Comparison of ENCODE assay signal across 7 cellular contexts in genomic region chr17:7833011-7833794, GRCh38. TPM values are rescaled to one million over a fixed set of nuclear protein-coding genes. Genes with fewer than 3 reads are reported as not detected.
DNase-seq lines count a peak whose midpoint lies in the region; ATAC-seq and TF ChIP-seq lines count a peak whose summit lies in the region.

No MANE protein-coding gene starts in this region.

- H3K4me2 ChIP-seq in smooth muscle cell = peak overlapping the region; percentile 90

- no peak for DNase-seq in smooth muscle cell (lab: John Stamatoyannopoulos, UW; ENCODE audit: unreplicated experiment)
- no peak for DNase-seq in NK-92 (lab: John Stamatoyannopoulos, UW; ENCODE audit: unreplicated experiment)

- no peaks in the 10 kb centered on the region for H4K20me1 ChIP-seq in smooth muscle cell (ENCODE audit: low read depth)

- H3K27ac Mint-ChIP-seq in activated T-helper 17 cell treated with anti-CD3 and anti-CD28 coated beads, Interleukin-2, amount 50 U/mL, for 72 hours = peak overlapping the region; percentile 98

- H3K27me3 Mint-ChIP-seq in activated T-helper 17 cell treated with anti-CD3 and anti-CD28 coated beads, Interleukin-2, amount 50 U/mL, for 72 hours = no peaks in the 10 kb centered on the region

- H3K36me3 ChIP-seq in HUES48 (ENCODE audit: control insufficient read depth, insufficient read depth, low read length) = no peaks in the 10 kb centered on the region
- H3K36me3 ChIP-seq in smooth muscle cell (ENCODE audit: low read depth) = no peaks in the 10 kb centered on the region

- peaks cover 14% of the 10 kb centered on the region for H3F3A ChIP-seq in smooth muscle cell (ENCODE audit: low read depth)

- H3K9me3 ChIP-seq in HUES48 (ENCODE audit: control insufficient read depth, insufficient read depth, low read length) (no peaks in the 10 kb centered on the region), smooth muscle cell (replicated peaks; ENCODE audit: low read depth) (no peaks in the 10 kb centered on the region)

- H3K4me3 ChIP-seq in HUES48 (ENCODE audit: low read depth, low read length) = peak overlapping the region; percentile 82
- peak overlapping the region; percentile 70 for H3K4me3 ChIP-seq in iPS-11a (ENCODE audit: low read depth, low read length)
- H3K4me3 ChIP-seq in smooth muscle cell = peak overlapping the region; percentile 76

- H3K27ac ChIP-seq in HUES48 (ENCODE audit: low read depth, low read length) (no peak overlapping the region), smooth muscle cell (ENCODE audit: low read depth) (no peak overlapping the region)

- peak overlapping the region; percentile 83 for H3K4me3 Mint-ChIP-seq in activated T-helper 17 cell treated with anti-CD3 and anti-CD28 coated beads, Interleukin-2, amount 50 U/mL, for 72 hours

- H2AFZ ChIP-seq in smooth muscle cell (ENCODE audit: low read depth) = peak overlapping the region; percentile 93

- H3K9ac ChIP-seq in HUES48 (ENCODE audit: low read depth, low read length) = no peak overlapping the region
- H3K9ac ChIP-seq in smooth muscle cell (ENCODE audit: low read depth) = no peak overlapping the region

- H3K79me2 ChIP-seq in smooth muscle cell (ENCODE audit: low read depth) = no peaks in the 10 kb centered on the region

- H3K4me1 ChIP-seq in HUES48 (ENCODE audit: control insufficient read depth, insufficient read depth, low read length) (peaks cover 16% of the 10 kb centered on the region), smooth muscle cell (ENCODE audit: low read depth) (peaks cover 12% of the 10 kb centered on the region)

- no peaks in the 10 kb centered on the region for H3K9me3 Mint-ChIP-seq in activated T-helper 17 cell treated with anti-CD3 and anti-CD28 coated beads, Interleukin-2, amount 50 U/mL, for 72 hours

- H3K36me3 Mint-ChIP-seq in activated T-helper 17 cell treated with anti-CD3 and anti-CD28 coated beads, Interleukin-2, amount 50 U/mL, for 72 hours (ENCODE audit: low read depth) = peaks cover 28% of the 10 kb centered on the region

- ATAC-seq in activated T-helper 17 cell treated with anti-CD3 and anti-CD28 coated beads, Interleukin-2, amount 50 U/mL, for 72 hours (replicated peaks) = no peak
- no peak for ATAC-seq in HG03469 (IDR thresholded peaks at IDR 0.05; ENCODE audit: unreplicated experiment)
- ATAC-seq in HG03439 (IDR thresholded peaks at IDR 0.05; ENCODE audit: unreplicated experiment) = no peak

- WGBS in smooth muscle cell (ENCODE audit: low lambda C conversion rate) = 66% methylated on average over 19 of the region's 19 CpGs

- H3K4me1 Mint-ChIP-seq in activated T-helper 17 cell treated with anti-CD3 and anti-CD28 coated beads, Interleukin-2, amount 50 U/mL, for 72 hours = peaks cover 16% of the 10 kb centered on the region

- no peak for TF ChIP-seq CTCF in smooth muscle cell (IDR thresholded peaks at IDR 0.05; ENCODE audit: borderline replicate concordance, insufficient read depth, poor library complexity, severe bottlenecking)

- H3K27me3 ChIP-seq in HUES48 (ENCODE audit: control insufficient read depth, insufficient read depth, low read length) (peaks cover 34% of the 10 kb centered on the region), smooth muscle cell (ENCODE audit: low read depth) (no peaks in the 10 kb centered on the region)

RNA-seq across cellular contexts. Expression of gene KDM6B, which starts 0.8 kb away (rescaled TPM):
- 10 to 100 TPM; 33.7 to 93.3 TPM for total RNA-seq in activated T-helper 17 cell treated with anti-CD3 and anti-CD28 coated beads, Interleukin-2, amount 50 U/mL, for 72 hours
- 4.3 and 9.1 TPM in 2 replicates for total RNA-seq in smooth muscle cell
- 5.8 and 11.1 TPM in 2 replicates for polyA plus RNA-seq in smooth muscle cell

RNA-seq across cellular contexts. Expression of gene TMEM88, which starts 21.7 kb away (rescaled TPM):
- total RNA-seq in activated T-helper 17 cell treated with anti-CD3 and anti-CD28 coated beads, Interleukin-2, amount 50 U/mL, for 72 hours = 1 to 10 TPM; 1.6 to 3.2 TPM
- total RNA-seq in smooth muscle cell = 5.1 and 8.6 TPM in 2 replicates
- 12.7 and 16.1 TPM in 2 replicates for polyA plus RNA-seq in smooth muscle cell

RNA-seq across cellular contexts. Expression of gene NAA38, which starts 24.2 kb away (rescaled TPM):
- total RNA-seq in activated T-helper 17 cell treated with anti-CD3 and anti-CD28 coated beads, Interleukin-2, amount 50 U/mL, for 72 hours = 100 to 1,000 TPM in 1 of 2 donors, 10 to 100 TPM in 1; 61.3 to 111 TPM
- total RNA-seq in smooth muscle cell = 30.6 and 76.4 TPM in 2 replicates
- 86.1 and 99.4 TPM in 2 replicates for polyA plus RNA-seq in smooth muscle cell

RNA-seq across cellular contexts. Expression of gene CYB5D1, which starts 24.6 kb away (rescaled TPM):
- total RNA-seq in activated T-helper 17 cell treated with anti-CD3 and anti-CD28 coated beads, Interleukin-2, amount 50 U/mL, for 72 hours = 10 to 100 TPM; 14.8 to 19.4 TPM
- 8.6 and 9.3 TPM in 2 replicates for total RNA-seq in smooth muscle cell
- polyA plus RNA-seq in smooth muscle cell = 6.6 and 7.9 TPM in 2 replicates

RNA-seq across cellular contexts. Expression of gene CHD3, which starts 55.4 kb away (rescaled TPM):
- 100 to 1,000 TPM; 154 to 217 TPM for total RNA-seq in activated T-helper 17 cell treated with anti-CD3 and anti-CD28 coated beads, Interleukin-2, amount 50 U/mL, for 72 hours
- total RNA-seq in smooth muscle cell = 28.5 and 34.9 TPM in 2 replicates
- 16.3 and 23.5 TPM in 2 replicates for polyA plus RNA-seq in smooth muscle cell
